In the genomic region with DNA sequence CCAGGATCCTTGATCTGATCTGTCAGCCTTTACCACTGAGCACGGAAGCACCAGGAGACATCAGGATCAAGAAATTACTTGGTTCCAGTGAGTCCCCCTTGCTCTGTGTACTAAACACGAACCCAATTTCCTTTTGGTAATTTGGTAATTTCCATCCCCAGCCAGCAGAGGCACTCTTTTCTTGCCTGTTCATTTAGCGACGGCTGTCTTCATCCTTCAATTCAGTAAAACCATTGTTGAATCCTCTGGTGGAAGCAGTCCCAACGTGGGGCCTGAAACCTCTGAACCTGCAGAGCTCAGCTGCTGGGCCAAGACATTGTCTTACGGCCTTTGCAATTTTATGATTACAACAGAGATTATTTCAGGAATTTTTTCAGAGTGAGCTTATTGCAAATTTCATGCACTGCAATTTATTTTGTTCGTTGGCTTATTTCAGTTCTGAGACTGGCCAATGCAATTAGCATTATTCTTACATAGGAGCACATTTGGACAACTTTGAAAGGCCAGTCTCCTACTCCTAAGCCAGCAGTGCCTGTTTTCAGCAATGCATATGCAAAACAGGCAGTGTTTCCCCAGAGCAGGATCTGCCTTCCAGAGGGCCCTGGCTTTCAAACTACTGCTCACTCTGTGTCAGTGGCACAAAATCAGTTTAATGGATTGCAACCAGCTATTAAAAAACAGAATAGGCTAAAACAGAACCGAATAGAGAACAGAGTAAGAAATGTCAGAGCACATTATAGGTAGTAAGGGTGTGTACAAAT, we compare ENCODE assay signal across 15 cellular contexts.
DNase-seq lines count a peak whose midpoint lies in the region; ATAC-seq and TF ChIP-seq lines count a peak whose summit lies in the region.
"Had no signal": no experiment of that assay in that cellular context is flagged by ENCODE, and none has a peak within 500 bp of the region (broad histone marks: within the 10 kb centered on the region; RNA-seq: fewer than 3 reads in every experiment).

No MANE protein-coding gene starts in this region.

- no peak overlapping the region for H3K4me2 ChIP-seq in mesendoderm (ENCODE audit: low read length)

- H3K4me1 ChIP-seq in mesendoderm (ENCODE audit: control insufficient read depth, low read depth, low read length): no peaks in the 10 kb centered on the region

- H4K8ac ChIP-seq in mesendoderm (ENCODE audit: low read depth, low read length): no peak overlapping the region

- no peak overlapping the region for H3K27ac Mint-ChIP-seq in activated naive CD8-positive, alpha-beta T cell treated with anti-CD3 and anti-CD28 coated beads for 36 hours
- H3K27ac Mint-ChIP-seq: activated T-helper 17 cell treated with anti-CD3 and anti-CD28 coated beads, Interleukin-2, amount 50 U/mL, for 72 hours; T-helper 1 cell treated with Interleukin-12 subunit alpha and Interleukin-12 subunit beta and Interleukin-4 antibody, amounts not matched to agents 30 μg/mL and 1 μg/mL, for 36 hours had no signal

- ATAC-seq in GM18870 (IDR thresholded peaks at IDR 0.05; ENCODE audit: unreplicated experiment): no peak
- ATAC-seq in omental fat pad (ENCODE audit: low FRiP score): no peak
- ATAC-seq: activated T-helper 17 cell treated with anti-CD3 and anti-CD28 coated beads, Interleukin-2, amount 50 U/mL, for 72 hours had no signal

- H3K23ac ChIP-seq in mesendoderm (ENCODE audit: low read length): no peak overlapping the region

- H3K4ac ChIP-seq in mesendoderm (ENCODE audit: low read depth, low read length): no peak overlapping the region

- H2BK5ac ChIP-seq in mesendoderm (ENCODE audit: low read length): no peak overlapping the region

- DNase-seq in DMS53 (lab: John Stamatoyannopoulos, UW) (peak; percentile 26), LHCN-M2 (ENCODE audit: low read depth) (peak; percentile 3), astrocyte of the hippocampus (ENCODE audit: low read depth, low spot score) (peak; percentile 4), mesendoderm (peak; percentile 74), NCI-H1417 (lab: John Stamatoyannopoulos, UW) (no peak), omental fat pad (ENCODE audit: low spot score) (no peak)
- DNase-seq in activated naive CD8-positive, alpha-beta T cell treated with anti-CD3 and anti-CD28 coated beads for 36 hours: no peak
- DNase-seq: DMS153; effector memory CD4-positive, alpha-beta T cell; NCI-H1092 had no signal

- no peak overlapping the region for H2BK120ac ChIP-seq in mesendoderm (ENCODE audit: low read depth, low read length)

- no peak overlapping the region for H4K5ac ChIP-seq in mesendoderm (ENCODE audit: low read length)

- no peaks in the 10 kb centered on the region for H3K36me3 Mint-ChIP-seq in activated naive CD8-positive, alpha-beta T cell treated with anti-CD3 and anti-CD28 coated beads for 36 hours

- no peaks in the 10 kb centered on the region for H3K27me3 Mint-ChIP-seq in activated naive CD8-positive, alpha-beta T cell treated with anti-CD3 and anti-CD28 coated beads for 36 hours
- H3K27me3 Mint-ChIP-seq: activated T-helper 17 cell treated with anti-CD3 and anti-CD28 coated beads, Interleukin-2, amount 50 U/mL, for 72 hours had no signal

- no peak overlapping the region for H3K9ac ChIP-seq in mesendoderm (ENCODE audit: low read length)

- H3K9me3 Mint-ChIP-seq in activated naive CD8-positive, alpha-beta T cell treated with anti-CD3 and anti-CD28 coated beads for 36 hours: peaks cover 2% of the 10 kb centered on the region

- no peaks in the 10 kb centered on the region for H3K4me1 Mint-ChIP-seq in activated naive CD8-positive, alpha-beta T cell treated with anti-CD3 and anti-CD28 coated beads for 36 hours
- H3K4me1 Mint-ChIP-seq: activated T-helper 17 cell treated with anti-CD3 and anti-CD28 coated beads, Interleukin-2, amount 50 U/mL, for 72 hours had no signal

- H3K27me3 ChIP-seq in mesendoderm (ENCODE audit: insufficient read depth, low read length, poor library complexity): no peaks in the 10 kb centered on the region

- no peak overlapping the region for H3K18ac ChIP-seq in mesendoderm (ENCODE audit: low read length)

- no CpG with 5 or more reads among the region's 8 CpGs for WGBS in mesendoderm (ENCODE audit: extremely low coverage, insufficient coverage, low lambda C conversion rate)

- H2BK15ac ChIP-seq in mesendoderm (replicated peaks; ENCODE audit: low read depth): no peak overlapping the region

- H3K56ac ChIP-seq in mesendoderm (ENCODE audit: low read length): no peak overlapping the region

- no peaks in the 10 kb centered on the region for H3K79me1 ChIP-seq in mesendoderm (ENCODE audit: low read length)

- H2AK5ac ChIP-seq in mesendoderm (ENCODE audit: low read length): no peak overlapping the region

- no peak overlapping the region for H3K4me3 ChIP-seq in mesendoderm (ENCODE audit: low read length)
- H3K4me3 ChIP-seq: lung, thoracic aorta had no signal

- no peaks in the 10 kb centered on the region for H3K36me3 ChIP-seq in mesendoderm (ENCODE audit: control insufficient read depth, insufficient read depth, low read length)
- H3K36me3 ChIP-seq: thoracic aorta had no signal

- H3K27ac ChIP-seq in mesendoderm (ENCODE audit: low read depth, low read length): no peak overlapping the region
- H3K27ac ChIP-seq: thoracic aorta had no signal

- no peak overlapping the region for H3K4me3 Mint-ChIP-seq in activated naive CD8-positive, alpha-beta T cell treated with anti-CD3 and anti-CD28 coated beads for 36 hours
- H3K4me3 Mint-ChIP-seq: activated T-helper 17 cell treated with anti-CD3 and anti-CD28 coated beads, Interleukin-2, amount 50 U/mL, for 72 hours; T-helper 1 cell treated with Interleukin-12 subunit alpha and Interleukin-12 subunit beta and Interleukin-4 antibody, amounts not matched to agents 30 μg/mL and 1 μg/mL, for 36 hours had no signal

- no peak for TF ChIP-seq CTCF in omental fat pad (IDR thresholded peaks at IDR 0.05)

- H3K79me2 ChIP-seq in mesendoderm (ENCODE audit: control insufficient read depth, insufficient read depth, low read length): no peaks in the 10 kb centered on the region

Comparison
In these comparisons a context has a peak if more than half of its experiments do, and no peak if none do; other contexts are left out.
1. DNase-seq: peak in DMS53 (single experiment), LHCN-M2 (single experiment), astrocyte of the hippocampus (single experiment) and mesendoderm (single experiment); none in NCI-H1417 (0 of 3), activated naive CD8-positive, alpha-beta T cell treated with anti-CD3 and anti-CD28 coated beads for 36 hours (single experiment) and omental fat pad (single experiment).